15 cellular contexts compared by ENCODE assay signal in the genomic region with DNA sequence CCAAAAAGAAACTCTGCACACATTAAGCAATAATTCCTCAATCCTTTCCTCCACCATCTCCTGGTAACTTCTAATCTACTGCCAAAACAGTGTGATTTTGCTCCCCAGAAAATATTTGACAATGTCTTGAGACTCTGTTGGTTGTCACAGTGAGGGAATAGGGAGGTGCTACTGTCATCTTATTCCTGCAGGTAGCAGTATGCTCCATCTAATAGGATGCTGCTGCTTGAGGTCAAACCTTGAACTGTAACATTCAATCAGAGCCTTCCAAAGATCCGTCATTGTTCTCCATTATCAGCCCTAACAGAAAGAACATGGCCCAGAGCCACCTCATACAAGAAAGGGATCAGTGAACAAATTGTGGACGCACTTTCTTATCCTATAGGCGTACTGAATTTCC.
DNase-seq lines count a peak whose midpoint lies in the region; ATAC-seq, FAIRE-seq and TF ChIP-seq lines count a peak whose summit lies in the region.
"Had no signal": no experiment of that assay in that cellular context is flagged by ENCODE, and none has a peak within 500 bp of the region (broad histone marks: within the 10 kb centered on the region; RNA-seq: fewer than 3 reads in every experiment).

No MANE protein-coding gene starts in this region.

- H2BK5ac ChIP-seq in H9 (ENCODE audit: insufficient read length, low read length) = no peak overlapping the region
- no peak overlapping the region for H2BK5ac ChIP-seq in mesendoderm (ENCODE audit: low read length)

- DNase-seq in H54 (ENCODE audit: insufficient read length, low spot score) (no peak), H9 (no peak), WTC11 (ENCODE audit: low spot score) (no peak), mesendoderm (peak; percentile 51), Right ventricle myocardium superior (no peak), tibial artery (no peak)
- DNase-seq: AML-193; Caco-2; CD8-positive, alpha-beta memory T cell; DND-41; GDM1; GOT3; IMR-90 had no signal

- H3K23ac ChIP-seq in H9 (ENCODE audit: insufficient read length, low read depth, low read length) = no peak overlapping the region
- no peak overlapping the region for H3K23ac ChIP-seq in mesendoderm (ENCODE audit: low read length)

- H3K27me3 Mint-ChIP-seq in H9 (ENCODE audit: low read depth) (no peaks in the 10 kb centered on the region), WTC11 (ENCODE audit: low read depth) (no peaks in the 10 kb centered on the region)
- H3K27me3 Mint-ChIP-seq: CD8-positive, alpha-beta memory T cell had no signal

- H3T11ph ChIP-seq in H9 (ENCODE audit: low read length) = no peak overlapping the region

- H3K23me2 ChIP-seq in H9 (ENCODE audit: insufficient read length, low read depth, low read length, poor library complexity, severe bottlenecking) = no peaks in the 10 kb centered on the region

- no peak for TF ChIP-seq POLR2A in H54 (IDR thresholded peaks at IDR 0.05; ENCODE audit: low read depth, low read length)

- H3K36me3 Mint-ChIP-seq in H9 (ENCODE audit: insufficient read depth in 1 of 3, low read depth in 3 of 3) (no peaks in the 10 kb centered on the region; a peak in 1 of 7 replicates), WTC11 (no peaks in the 10 kb centered on the region)
- H3K36me3 Mint-ChIP-seq: CD8-positive, alpha-beta memory T cell had no signal

- FAIRE-seq in H54 (lab: Jason Lieb, UNC) = peak; percentile 36
- FAIRE-seq: GM19239 had no signal

- H3K4me2 ChIP-seq in H9 (ENCODE audit: insufficient read depth, insufficient read length, low read length) = no peak overlapping the region
- H3K4me2 ChIP-seq in mesendoderm (ENCODE audit: low read length) = no peak overlapping the region
- H3K4me2 ChIP-seq: BLaER1 had no signal

- no peak overlapping the region for H3K9ac ChIP-seq in H9 (ENCODE audit: extremely low read depth, insufficient read length, low read length)
- H3K9ac ChIP-seq in mesendoderm (ENCODE audit: low read length) = no peak overlapping the region
- H3K9ac ChIP-seq: BLaER1 had no signal

- no peak overlapping the region for H3K18ac ChIP-seq in H9 (ENCODE audit: insufficient read length, low read depth, low read length)
- H3K18ac ChIP-seq in mesendoderm (ENCODE audit: low read length) = no peak overlapping the region

- POLR2A ChIA-PET in WTC11 (lab: Charles Lee) = no interaction called here

- H3K4me1 Mint-ChIP-seq in H9 (peaks cover 3 to 4% of the 10 kb centered on the region in 2 experiments; a peak in 3 of 4 replicates), WTC11 (no peaks in the 10 kb centered on the region; the same call in 1 of the 2 replicates)
- H3K4me1 Mint-ChIP-seq: CD8-positive, alpha-beta memory T cell had no signal

- H2BK12ac ChIP-seq in H9 (ENCODE audit: insufficient read length, low read depth, low read length) = no peak overlapping the region

- H3K4ac ChIP-seq in H9 (ENCODE audit: low read depth, low read length) = no peak overlapping the region
- no peak overlapping the region for H3K4ac ChIP-seq in mesendoderm (ENCODE audit: low read depth, low read length)

- TF ChIP-seq CTCF in H9 (conservative IDR thresholded peaks at IDR 0.05) (peak; percentile 44; the same call in 2 of the 3 replicates), WTC11 (IDR thresholded peaks at IDR 0.05) (no peak), tibial artery (IDR thresholded peaks at IDR 0.05) (no peak)

- H3K27me3 ChIP-seq in H9 (ENCODE audit: insufficient read depth, low read length) = no peaks in the 10 kb centered on the region
- no peaks in the 10 kb centered on the region for H3K27me3 ChIP-seq in mesendoderm (ENCODE audit: insufficient read depth, low read length, poor library complexity)
- H3K27me3 ChIP-seq in tibial artery = no peaks in the 10 kb centered on the region
- H3K27me3 ChIP-seq: BLaER1 had no signal

- H2BK120ac ChIP-seq in H9 (ENCODE audit: low read depth, low read length, poor library complexity, severe bottlenecking) = no peak overlapping the region
- H2BK120ac ChIP-seq in mesendoderm (ENCODE audit: low read depth, low read length) = no peak overlapping the region

- H3K4me3 ChIP-seq in mesendoderm (ENCODE audit: low read length) (no peak overlapping the region), tibial artery (no peak overlapping the region)
- H3K4me3 ChIP-seq: BLaER1 had no signal

- CTCF ChIA-PET in WTC11 (lab: Charles Lee) = no interaction called here

- no peaks in the 10 kb centered on the region for H3K4me1 ChIP-seq in H9 (ENCODE audit: insufficient read depth, low read length)
- no peaks in the 10 kb centered on the region for H3K4me1 ChIP-seq in mesendoderm (ENCODE audit: control insufficient read depth, low read depth, low read length)
- H3K4me1 ChIP-seq in tibial artery = no peaks in the 10 kb centered on the region
- H3K4me1 ChIP-seq: BLaER1, Caco-2 had no signal

- H2AFZ ChIP-seq in H9 (ENCODE audit: low read length) = no peak overlapping the region

- H3K4me3 Mint-ChIP-seq in H9 (no peak overlapping the region), WTC11 (no peak overlapping the region)
- H3K4me3 Mint-ChIP-seq: CD8-positive, alpha-beta memory T cell had no signal

- H3K56ac ChIP-seq in H9 (ENCODE audit: insufficient read length, low read depth, low read length) = no peak overlapping the region
- H3K56ac ChIP-seq in mesendoderm (ENCODE audit: low read length) = no peak overlapping the region

- no CpG with 5 or more reads among the region's 3 CpGs for WGBS in H9 (ENCODE audit: extremely low coverage, insufficient read length, low lambda C conversion rate)
- WGBS in mesendoderm (ENCODE audit: extremely low coverage, insufficient coverage, low lambda C conversion rate) = no CpG with 5 or more reads among the region's 3 CpGs

- no peak overlapping the region for H3K27ac Mint-ChIP-seq in H9
- H3K27ac Mint-ChIP-seq in WTC11 = no peak overlapping the region
- H3K27ac Mint-ChIP-seq: CD8-positive, alpha-beta memory T cell had no signal

- H3K79me2 ChIP-seq in H9 (ENCODE audit: insufficient read depth, low read length) (no peaks in the 10 kb centered on the region), mesendoderm (ENCODE audit: control insufficient read depth, insufficient read depth, low read length) (no peaks in the 10 kb centered on the region)

- no peak overlapping the region for H3K14ac ChIP-seq in H9 (ENCODE audit: insufficient read depth, low read length)

- no peaks in the 10 kb centered on the region for H4K20me1 ChIP-seq in H9 (ENCODE audit: control insufficient read depth, insufficient read depth, insufficient read length)
- H4K20me1 ChIP-seq: BLaER1 had no signal

- H3K9me3 Mint-ChIP-seq in H9 (no peaks in the 10 kb centered on the region; a peak in 1 of 5 replicates), WTC11 (peaks cover 5% of the 10 kb centered on the region)

- H3K27ac ChIP-seq in H9 (ENCODE audit: insufficient read length, low read depth, low read length) (no peak overlapping the region), mesendoderm (ENCODE audit: low read depth, low read length) (no peak overlapping the region), tibial artery (no peak overlapping the region)
- H3K27ac ChIP-seq: BLaER1 had no signal

- intact Hi-C loops in Right ventricle myocardium superior (cut with DNase I) (no loop called here), tibial artery (cut with DNase I; ENCODE audit: low total_unique reads) (no loop called here)

- H4K5ac ChIP-seq in H9 (ENCODE audit: insufficient read length, low read depth, low read length) (no peak overlapping the region), mesendoderm (ENCODE audit: low read length) (no peak overlapping the region)

- H2BK20ac ChIP-seq in H9 (ENCODE audit: low read depth, low read length, poor library complexity, severe bottlenecking) = no peak overlapping the region

- H3K9me3 ChIP-seq in H9 (ENCODE audit: control insufficient read depth, low read depth, low read length) (no peaks in the 10 kb centered on the region), tibial artery (no peaks in the 10 kb centered on the region)
- H3K9me3 ChIP-seq: BLaER1, Caco-2 had no signal

- H4K8ac ChIP-seq in H9 (replicated peaks; ENCODE audit: insufficient read length, low read depth, low read length) = no peak overlapping the region
- no peak overlapping the region for H4K8ac ChIP-seq in mesendoderm (ENCODE audit: low read depth, low read length)

- H3K79me1 ChIP-seq in H9 (ENCODE audit: insufficient read depth, low read depth, low read length, poor library complexity, severe bottlenecking) = no peaks in the 10 kb centered on the region
- H3K79me1 ChIP-seq in mesendoderm (ENCODE audit: low read length) = no peaks in the 10 kb centered on the region

- H3K36me3 ChIP-seq in mesendoderm (ENCODE audit: control insufficient read depth, insufficient read depth, low read length) (no peaks in the 10 kb centered on the region), tibial artery (no peaks in the 10 kb centered on the region)
- H3K36me3 ChIP-seq: BLaER1 had no signal

- H2AK5ac ChIP-seq in H9 (ENCODE audit: insufficient read length, low read length) = no peak overlapping the region
- H2AK5ac ChIP-seq in mesendoderm (ENCODE audit: low read length) = no peak overlapping the region

- no peak overlapping the region for H2BK15ac ChIP-seq in H9 (ENCODE audit: low read depth, low read length)
- no peak overlapping the region for H2BK15ac ChIP-seq in mesendoderm (replicated peaks; ENCODE audit: low read depth)

- no peak overlapping the region for H4K91ac ChIP-seq in H9 (ENCODE audit: insufficient read length, low read depth, low read length)

- ATAC-seq in WTC11 (peak; percentile 88), Right ventricle myocardium superior (ENCODE audit: poor library complexity) (no peak)

TF ChIP-seq in WTC11, 78 proteins besides CTCF, POLR2A, EP300 and RAD21 (continues in another document):
- TF ChIP-seq, protein P1, sequence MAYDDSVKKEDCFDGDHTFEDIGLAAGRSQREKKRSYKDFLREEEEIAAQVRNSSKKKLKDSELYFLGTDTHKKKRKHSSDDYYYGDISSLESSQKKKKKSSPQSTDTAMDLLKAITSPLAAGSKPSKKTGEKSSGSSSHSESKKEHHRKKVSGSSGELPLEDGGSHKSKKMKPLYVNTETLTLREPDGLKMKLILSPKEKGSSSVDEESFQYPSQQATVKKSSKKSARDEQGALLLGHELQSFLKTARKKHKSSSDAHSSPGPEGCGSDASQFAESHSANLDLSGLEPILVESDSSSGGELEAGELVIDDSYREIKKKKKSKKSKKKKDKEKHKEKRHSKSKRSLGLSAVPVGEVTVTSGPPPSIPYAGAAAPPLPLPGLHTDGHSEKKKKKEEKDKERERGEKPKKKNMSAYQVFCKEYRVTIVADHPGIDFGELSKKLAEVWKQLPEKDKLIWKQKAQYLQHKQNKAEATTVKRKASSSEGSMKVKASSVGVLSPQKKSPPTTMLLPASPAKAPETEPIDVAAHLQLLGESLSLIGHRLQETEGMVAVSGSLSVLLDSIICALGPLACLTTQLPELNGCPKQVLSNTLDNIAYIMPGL (CRISPR knock-in tag; IDR thresholded peaks at IDR 0.05) = no peak
- TF ChIP-seq, protein P2, sequence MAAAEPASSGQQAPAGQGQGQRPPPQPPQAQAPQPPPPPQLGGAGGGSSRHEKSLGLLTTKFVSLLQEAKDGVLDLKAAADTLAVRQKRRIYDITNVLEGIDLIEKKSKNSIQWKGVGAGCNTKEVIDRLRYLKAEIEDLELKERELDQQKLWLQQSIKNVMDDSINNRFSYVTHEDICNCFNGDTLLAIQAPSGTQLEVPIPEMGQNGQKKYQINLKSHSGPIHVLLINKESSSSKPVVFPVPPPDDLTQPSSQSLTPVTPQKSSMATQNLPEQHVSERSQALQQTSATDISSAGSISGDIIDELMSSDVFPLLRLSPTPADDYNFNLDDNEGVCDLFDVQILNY (CRISPR knock-in tag; IDR thresholded peaks at IDR 0.05) = no peak
- no peak for TF ChIP-seq FOXK1 (CRISPR knock-in tag; IDR thresholded peaks at IDR 0.05)
